In genomic region chr2:64173156-64174135, GRCh38 we compare ENCODE assay signal across 35 cellular contexts. TPM values are rescaled to one million over a fixed set of nuclear protein-coding genes. Genes with fewer than 3 reads are reported as not detected.
A peak's percentile ranks its signal among the peaks of the same experiment; 100 is the strongest.
DNase-seq lines count a peak whose midpoint lies in the region; ATAC-seq and TF ChIP-seq lines count a peak whose summit lies in the region.
"Had no signal": no experiment of that assay in that cellular context is flagged by ENCODE, and none has a peak within 500 bp of the region (broad histone marks: within the 10 kb centered on the region; RNA-seq: fewer than 3 reads in every experiment).

No MANE protein-coding gene starts in this region.

- H3K4me2 ChIP-seq in parathyroid adenoma (ENCODE audit: low read length) = peak overlapping the region; percentile 52

- ATAC-seq in GM18909 (IDR thresholded peaks at IDR 0.05; ENCODE audit: poor library complexity, unreplicated experiment) (no peak), HG02852 (IDR thresholded peaks at IDR 0.05; ENCODE audit: unreplicated experiment) (no peak)
- ATAC-seq: activated CD4-positive, CD25-positive, alpha-beta regulatory T cell treated with anti-CD3 and anti-CD28 coated beads, Interleukin-2, amount 50 U/mL, for 24 hours; body of pancreas; heart right ventricle; left lobe of liver; Panc1; stimulated activated naive CD8-positive, alpha-beta T cell treated with anti-CD3 and anti-CD28 coated beads, Interleukin-15, Interleukin-2, amounts not matched to agents 100 U/mL and 50 U/mL, for 24 hours had no signal

- no peaks in the 10 kb centered on the region for H3K36me3 Mint-ChIP-seq in endodermal cell (ENCODE audit: low read depth)
- H3K36me3 Mint-ChIP-seq: CD14-positive monocyte had no signal

- H3K79me2 ChIP-seq in parathyroid adenoma = no peaks in the 10 kb centered on the region

- H3K27ac ChIP-seq in endodermal cell (ENCODE audit: low read depth, low read length) = peak overlapping the region; percentile 20
- H3K27ac ChIP-seq in parathyroid adenoma = peak overlapping the region; percentile 29
- H3K27ac ChIP-seq: body of pancreas, heart right ventricle, right atrium auricular region, testis, uterus had no signal

- peaks cover 47% of the 10 kb centered on the region for H3K4me1 Mint-ChIP-seq in endodermal cell

- 68 to 76% methylated on average over 2 to 5 of the region's 5 CpGs for WGBS in endodermal cell (ENCODE audit: insufficient coverage in 1 of 2, insufficient read length in 1 of 2), 2 experiments

- peak overlapping the region; percentile 54 for H2AFZ ChIP-seq in parathyroid adenoma

- H3K36me3 ChIP-seq in endodermal cell (ENCODE audit: control insufficient read depth, insufficient read depth, low read length) (no peaks in the 10 kb centered on the region), parathyroid adenoma (ENCODE audit: control insufficient read depth, insufficient read depth, low read length) (no peaks in the 10 kb centered on the region)
- H3K36me3 ChIP-seq: heart right ventricle, right atrium auricular region, uterus had no signal

- H3K27me3 ChIP-seq in endodermal cell (ENCODE audit: control insufficient read depth, insufficient read depth, low read length, poor library complexity, severe bottlenecking) (no peaks in the 10 kb centered on the region), parathyroid adenoma (ENCODE audit: control insufficient read depth, insufficient read depth, low read length) (no peaks in the 10 kb centered on the region)
- H3K27me3 ChIP-seq: body of pancreas, heart right ventricle, right atrium auricular region, testis, uterus had no signal

- TF ChIP-seq CTCF in endodermal cell (conservative IDR thresholded peaks at IDR 0.05) (no peak), parathyroid adenoma (IDR thresholded peaks at IDR 0.05) (no peak)

- H3K9me3 Mint-ChIP-seq in endodermal cell = no peaks in the 10 kb centered on the region
- H3K9me3 Mint-ChIP-seq: CD14-positive monocyte, neural crest cell had no signal

- H3K9me3 ChIP-seq in endodermal cell (ENCODE audit: control insufficient read depth, low read length) (no peaks in the 10 kb centered on the region), parathyroid adenoma (ENCODE audit: control insufficient read depth, low read length) (no peaks in the 10 kb centered on the region)
- H3K9me3 ChIP-seq: body of pancreas, heart right ventricle, right atrium auricular region, testis, uterus had no signal

- H3K27me3 Mint-ChIP-seq in endodermal cell (ENCODE audit: insufficient read depth) = no peaks in the 10 kb centered on the region

- H3K27ac Mint-ChIP-seq in endodermal cell = peak overlapping the region; percentile 57

- no peak overlapping the region for H3K9ac ChIP-seq in endodermal cell (ENCODE audit: extremely low read depth, low read length, poor library complexity, severe bottlenecking)
- H3K9ac ChIP-seq in parathyroid adenoma = no peak overlapping the region

- no peak overlapping the region for H3K4me3 ChIP-seq in endodermal cell (ENCODE audit: low read length)
- no peak overlapping the region for H3K4me3 ChIP-seq in parathyroid adenoma (ENCODE audit: low read depth, low read length)
- H3K4me3 ChIP-seq: body of pancreas, heart right ventricle, right atrium auricular region, testis, uterus had no signal

- H3K4me1 ChIP-seq in endodermal cell (ENCODE audit: control insufficient read depth, insufficient read depth, low read length) = peaks cover 16% of the 10 kb centered on the region
- H3K4me1 ChIP-seq in parathyroid adenoma = peaks cover 23% of the 10 kb centered on the region
- H3K4me1 ChIP-seq: body of pancreas, right atrium auricular region, testis, uterus had no signal

- no peak overlapping the region for H3K4me3 Mint-ChIP-seq in endodermal cell
- H3K4me3 Mint-ChIP-seq: CD14-positive monocyte, neural crest cell had no signal

- peak; percentile 23 to 47 for DNase-seq in NCI-H526 (lab: John Stamatoyannopoulos, UW)
- no peak for DNase-seq in NCI-H526 treated with DMSO at 0.1 percent for 48 hours (lab: John Stamatoyannopoulos, UW)
- peak; percentile 6 for DNase-seq in HT1080 (ENCODE audit: low read depth)
- DNase-seq in endodermal cell = peak; percentile 79
- no peak for DNase-seq in NCI-H187 (lab: John Stamatoyannopoulos, UW)
- DNase-seq: 8988T; activated CD4-positive, alpha-beta T cell treated with anti-CD3 and anti-CD28 coated beads, Interleukin-2, amount 50 U/mL, for 48 hours; activated naive CD4-positive, alpha-beta T cell; body of pancreas; Calu3; cerebellar nuclear complex; DND-41; HCEC 1CT; heart right ventricle; mesenchymal stem cell; NCI-H1092; NCI-H187 treated with DMSO at 0.1 percent for 48 hours; NCI-H2171 treated with DMSO at 0.1 percent for 48 hours; NCI-H510A; posterior cingulate gyrus; Right ventricle myocardium superior; stimulated activated CD4-positive, alpha-beta T cell treated with anti-CD3 and anti-CD28 coated beads, Interleukin-1b, Interleukin-23, amount 100 ng/mL, for 48 hours; stimulated activated naive CD8-positive, alpha-beta T cell treated with anti-CD3 and anti-CD28 coated beads, Interleukin-15, Interleukin-2, amounts not matched to agents 100 U/mL and 50 U/mL, for 24 hours; T-helper 2 cell; testis; uterus had no signal

RNA-seq across cellular contexts. Expression of gene PELI1, which starts 29.2 kb away (rescaled TPM):
- total RNA-seq in HT1080 (2014; rRNA removed; shearing (Covaris generic)) = 3.6 and 4.5 TPM in 2 replicates
- polyA plus RNA-seq in HT1080 (2015; cell fraction: cytosol; rRNA removed) = 4.5 and 5.3 TPM in 2 replicates
- polyA plus RNA-seq in HT1080 (2015; cell fraction: nucleus; rRNA removed) = 5.3 and 5.6 TPM in 2 replicates
- 100 to 1,000 TPM; 178 to 184 TPM for total RNA-seq in endodermal cell
- polyA plus RNA-seq in endodermal cell (2013, experiment 1 of 2) = 59.1 TPM
- polyA plus RNA-seq in endodermal cell (2013, experiment 2 of 2) = 52.6 TPM

Comparison
In these comparisons a context has a peak if more than half of its experiments do, and no peak if none do; other contexts are left out.
1. DNase-seq: peak in NCI-H526 (2 of 2), HT1080 (single experiment) and endodermal cell (single experiment); none in NCI-H526 treated with DMSO at 0.1 percent for 48 hours (single experiment) and NCI-H187 (0 of 2).
2. RNA of gene PELI1, which starts 29.2 kb away (total RNA-seq): 178 to 184 TPM in endodermal cell; 3.6 to 4.5 TPM in HT1080; every median in the first group is over 10 times any median in the second.